Comparison of ENCODE assay signal across 8 cellular contexts in the genomic region with DNA sequence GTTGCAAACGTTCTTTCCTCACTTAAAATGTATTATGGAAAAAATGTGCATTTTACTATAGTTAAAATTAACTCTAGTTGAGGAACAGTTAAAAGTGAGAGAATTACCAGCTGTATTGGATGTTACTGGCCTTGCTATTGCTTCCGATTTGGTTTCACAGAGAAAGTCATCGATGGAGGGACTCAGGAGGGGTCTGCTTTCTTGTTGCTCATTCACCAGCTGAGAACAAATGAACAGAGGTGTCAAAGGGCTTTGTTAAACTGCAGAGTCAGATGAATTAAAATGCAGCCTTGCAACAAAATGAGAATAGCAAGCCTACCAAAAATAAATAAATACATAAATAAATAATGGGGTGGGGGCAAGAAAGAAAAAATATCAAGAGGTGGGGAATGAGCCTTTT.
"Had no signal": no experiment of that assay in that cellular context is flagged by ENCODE, and none has a peak within 500 bp of the region (broad histone marks: within the 10 kb centered on the region; RNA-seq: fewer than 3 reads in every experiment).

No MANE protein-coding gene starts in this region.

- H3K27ac ChIP-seq: GM23248 had no signal

- H3K27ac Mint-ChIP-seq: HFFc6 had no signal

- H3K9ac ChIP-seq: GM23248 had no signal

- H3K36me3 ChIP-seq: HAP-1 had no signal

- DNase-seq: GM23248, GOT3, H7, H9, HCEC 1CT, HFFc6 had no signal

- ATAC-seq: HCT116 had no signal

- H3K4me3 ChIP-seq: GM23248, HAP-1 had no signal

- H3K9me3 ChIP-seq: HAP-1 had no signal

- H3K4me3 Mint-ChIP-seq: H9, HFFc6 had no signal

- H3K9me3 Mint-ChIP-seq: H9, HFFc6 had no signal

- H2AFZ ChIP-seq: GM23248 had no signal
